1 cellular context compared by ENCODE assay signal in genomic region chr19:640156-640548, GRCh38.
TF ChIP-seq lines count a peak whose summit lies in the region.

No MANE protein-coding gene starts in this region.

TF ChIP-seq in GM23338, 12 proteins besides CTCF, POLR2A, EP300 and RAD21 (continued from another document):
- TF ChIP-seq, protein P1, sequence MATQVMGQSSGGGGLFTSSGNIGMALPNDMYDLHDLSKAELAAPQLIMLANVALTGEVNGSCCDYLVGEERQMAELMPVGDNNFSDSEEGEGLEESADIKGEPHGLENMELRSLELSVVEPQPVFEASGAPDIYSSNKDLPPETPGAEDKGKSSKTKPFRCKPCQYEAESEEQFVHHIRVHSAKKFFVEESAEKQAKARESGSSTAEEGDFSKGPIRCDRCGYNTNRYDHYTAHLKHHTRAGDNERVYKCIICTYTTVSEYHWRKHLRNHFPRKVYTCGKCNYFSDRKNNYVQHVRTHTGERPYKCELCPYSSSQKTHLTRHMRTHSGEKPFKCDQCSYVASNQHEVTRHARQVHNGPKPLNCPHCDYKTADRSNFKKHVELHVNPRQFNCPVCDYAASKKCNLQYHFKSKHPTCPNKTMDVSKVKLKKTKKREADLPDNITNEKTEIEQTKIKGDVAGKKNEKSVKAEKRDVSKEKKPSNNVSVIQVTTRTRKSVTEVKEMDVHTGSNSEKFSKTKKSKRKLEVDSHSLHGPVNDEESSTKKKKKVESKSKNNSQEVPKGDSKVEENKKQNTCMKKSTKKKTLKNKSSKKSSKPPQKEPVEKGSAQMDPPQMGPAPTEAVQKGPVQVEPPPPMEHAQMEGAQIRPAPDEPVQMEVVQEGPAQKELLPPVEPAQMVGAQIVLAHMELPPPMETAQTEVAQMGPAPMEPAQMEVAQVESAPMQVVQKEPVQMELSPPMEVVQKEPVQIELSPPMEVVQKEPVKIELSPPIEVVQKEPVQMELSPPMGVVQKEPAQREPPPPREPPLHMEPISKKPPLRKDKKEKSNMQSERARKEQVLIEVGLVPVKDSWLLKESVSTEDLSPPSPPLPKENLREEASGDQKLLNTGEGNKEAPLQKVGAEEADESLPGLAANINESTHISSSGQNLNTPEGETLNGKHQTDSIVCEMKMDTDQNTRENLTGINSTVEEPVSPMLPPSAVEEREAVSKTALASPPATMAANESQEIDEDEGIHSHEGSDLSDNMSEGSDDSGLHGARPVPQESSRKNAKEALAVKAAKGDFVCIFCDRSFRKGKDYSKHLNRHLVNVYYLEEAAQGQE (IDR thresholded peaks at IDR 0.05; ENCODE audit: unreplicated experiment), result no peak
- TF ChIP-seq POLR2AphosphoS5 (IDR thresholded peaks at IDR 0.05; ENCODE audit: low read depth) (no peak), ZNF114 (CRISPR knock-in tag; IDR thresholded peaks at IDR 0.05) (no peak), EZH2 (IDR thresholded peaks at IDR 0.05; ENCODE audit: low read depth, unreplicated experiment) (no peak), EZH2phosphoT487 (IDR thresholded peaks at IDR 0.05; ENCODE audit: unreplicated experiment) (no peak), STAT1 (IDR thresholded peaks at IDR 0.05; ENCODE audit: unreplicated experiment) (no peak), NANOG (IDR thresholded peaks at IDR 0.05; ENCODE audit: borderline replicate concordance) (no peak), CREB1 (CRISPR knock-in tag; IDR thresholded peaks at IDR 0.05; ENCODE audit: low read depth) (no peak)
